23 cellular contexts compared by ENCODE assay signal in genomic region chr1:6688001-6688400, GRCh38. TPM values are rescaled to one million over a fixed set of nuclear protein-coding genes. Genes with fewer than 3 reads are reported as not detected.
DNase-seq lines count a peak whose midpoint lies in the region; ATAC-seq, FAIRE-seq and TF ChIP-seq lines count a peak whose summit lies in the region.
"Had no signal": no experiment of that assay in that cellular context is flagged by ENCODE, and none has a peak within 500 bp of the region (broad histone marks: within the 10 kb centered on the region; RNA-seq: fewer than 3 reads in every experiment).

No MANE protein-coding gene starts in this region.

- H3K27me3 ChIP-seq in MG63 (no peaks in the 10 kb centered on the region), bronchial epithelial cell (ENCODE audit: control insufficient read depth, insufficient read depth, low read length) (no peaks in the 10 kb centered on the region), aorta (ENCODE audit: control insufficient read depth in 1 of 2, insufficient read depth in 2 of 2, low read length in 1 of 2) (no peaks in the 10 kb centered on the region), foreskin keratinocyte (no peaks in the 10 kb centered on the region)
- H3K27me3 ChIP-seq: esophagus muscularis mucosa, ovary, right atrium auricular region had no signal

- H3K27ac ChIP-seq in aorta (ENCODE audit: low read depth in 1 of 2, low read length in 2 of 2), result no peak overlapping the region
- H3K27ac ChIP-seq in foreskin keratinocyte, result no peak overlapping the region
- H3K27ac ChIP-seq: C4-2B, coronary artery, esophagus muscularis mucosa, ovary, right atrium auricular region, SK-N-MC had no signal

- 89 to 94% methylated on average over 1 of the region's 1 CpG for WGBS in aorta, 2 donors

- intact Hi-C loops in aorta (cut with DNase I), result no loop called here

- H3K9me3 ChIP-seq in MG63 (no peaks in the 10 kb centered on the region), aorta (ENCODE audit: control insufficient read depth, low read length) (no peaks in the 10 kb centered on the region)
- H3K9me3 ChIP-seq: esophagus muscularis mucosa, ovary, right atrium auricular region had no signal

- ATAC-seq in aorta (ENCODE audit: low FRiP score) (no peak), foreskin keratinocyte (no peak)

- DNase-seq in MG63 (peak; percentile 47), bronchial epithelial cell (ENCODE audit: low read depth) (peak; percentile 12), foreskin fibroblast (peak; percentile 30 to 63), aorta (no peak), NCI-H526 treated with DMSO at 0.1 percent for 48 hours (lab: John Stamatoyannopoulos, UW) (no peak), foreskin keratinocyte (no peak), GDM1 (lab: John Stamatoyannopoulos, UW) (no peak)
- DNase-seq: activated CD4-positive, alpha-beta T cell treated with anti-CD3 and anti-CD28 coated beads for 1 hour; activated effector memory CD4-positive, alpha-beta T cell treated with anti-CD3 and anti-CD28 coated beads, Interleukin-2, amount 50 U/mL, for 16 hours; activated naive CD8-positive, alpha-beta T cell treated with anti-CD3 and anti-CD28 coated beads for 36 hours; DND-41; islet precursor cell; NCI-H446 treated with DMSO at 0.1 percent for 48 hours; ovary; stimulated activated CD4-positive, alpha-beta T cell treated with anti-CD3 and anti-CD28 coated beads, Interleukin-2, amount 100 ng/mL, for 24 hours; T-helper 2 cell; trophoblast cell had no signal

- H3K36me3 ChIP-seq in MG63 (peaks cover 14% of the 10 kb centered on the region), bronchial epithelial cell (ENCODE audit: control insufficient read depth, insufficient read depth, low read length) (peaks cover 1% of the 10 kb centered on the region), aorta (ENCODE audit: control insufficient read depth in 1 of 2, insufficient read depth in 2 of 2, low read length in 1 of 2) (no peaks in the 10 kb centered on the region)
- H3K36me3 ChIP-seq: ovary, right atrium auricular region had no signal

- H3K4me3 ChIP-seq in MG63, result peak overlapping the region; percentile 2; the same call in 1 of the 2 replicates
- H3K4me3 ChIP-seq in bronchial epithelial cell (ENCODE audit: low read depth, low read length), result no peak overlapping the region
- H3K4me3 ChIP-seq in foreskin fibroblast (ENCODE audit: low read depth in 1 of 2, low read length in 2 of 2), result no peak overlapping the region
- H3K4me3 ChIP-seq in aorta (ENCODE audit: low read length in 2 of 2), result no peak overlapping the region
- H3K4me3 ChIP-seq: coronary artery, esophagus muscularis mucosa, ovary, right atrium auricular region, SK-N-MC had no signal

- no peak for FAIRE-seq in bronchial epithelial cell (lab: Jason Lieb, UNC)
- FAIRE-seq: GM12891 had no signal

- H3K4me1 ChIP-seq in aorta (ENCODE audit: control insufficient read depth in 1 of 2, insufficient read depth in 2 of 2, low read length in 2 of 2) (peaks cover 0 to 1% of the 10 kb centered on the region in 2 donors), foreskin keratinocyte (no peaks in the 10 kb centered on the region)

- no peak for TF ChIP-seq CTCF in bronchial epithelial cell (IDR thresholded peaks at IDR 0.05; ENCODE audit: insufficient read depth, low read length, severe bottlenecking)
- TF ChIP-seq CTCF in foreskin fibroblast (IDR thresholded peaks at IDR 0.05; ENCODE audit: low read depth, low read length), result no peak
- no peak for TF ChIP-seq CTCF in foreskin keratinocyte (conservative IDR thresholded peaks at IDR 0.05)

RNA-seq across cellular contexts. Expression of gene DNAJC11, which starts 13.6 kb away (rescaled TPM):
- total RNA-seq in MG63 (2014; rRNA removed; shearing (Covaris generic); ENCODE audit: low replicate concordance), result 66.4 and 71.8 TPM in 2 replicates
- total RNA-seq in bronchial epithelial cell (17.9 and 31.1 TPM in 2 replicates), aorta (10 to 100 TPM; 30.0 to 31.5 TPM), foreskin keratinocyte (47.0 and 51.2 TPM in 2 replicates)
- polyA plus RNA-seq in aorta (10 to 100 TPM; 15.5 to 24.3 TPM), foreskin keratinocyte (34.6 and 37.2 TPM in 2 replicates)

Comparison
In these comparisons a context has a peak if more than half of its experiments do, and no peak if none do; other contexts are left out.
1. DNase-seq: peak in MG63 (single experiment), bronchial epithelial cell (single experiment) and foreskin fibroblast (2 of 2); none in aorta (0 of 2), NCI-H526 treated with DMSO at 0.1 percent for 48 hours (single experiment), foreskin keratinocyte (0 of 2) and GDM1 (single experiment).